1 cellular context compared by ENCODE assay signal in genomic region chr7:148983220-148984146, GRCh38.
TF ChIP-seq lines count a peak whose summit lies in the region.

No MANE protein-coding gene starts in this region.

TF ChIP-seq in K562, 482 proteins besides CTCF, POLR2A, EP300 and RAD21 (continued from another document and continues in another):
- peak; percentile 67 for TF ChIP-seq E2F8 (IDR thresholded peaks at IDR 0.05; ENCODE audit: low read depth, partially characterized antibody)
- no peak for TF ChIP-seq EHMT2 (IDR thresholded peaks at IDR 0.05)
- TF ChIP-seq, protein P1, sequence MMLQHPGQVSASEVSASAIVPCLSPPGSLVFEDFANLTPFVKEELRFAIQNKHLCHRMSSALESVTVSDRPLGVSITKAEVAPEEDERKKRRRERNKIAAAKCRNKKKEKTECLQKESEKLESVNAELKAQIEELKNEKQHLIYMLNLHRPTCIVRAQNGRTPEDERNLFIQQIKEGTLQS (IDR thresholded peaks at IDR 0.05): no peak
- TF ChIP-seq, protein P1 (CRISPR knock-in tag; conservative IDR thresholded peaks at IDR 0.05): peak; percentile 81
- TF ChIP-seq KHSRP (IDR thresholded peaks at IDR 0.05): no peak
- 0 out of 2 replicates have a peak, but pooled peaks have one; percentile 7 for TF ChIP-seq ZNF644 (tag; IDR thresholded peaks at IDR 0.05; ENCODE audit: low read depth)
- no peak for TF ChIP-seq ZNF24 (IDR thresholded peaks at IDR 0.05)
- TF ChIP-seq ARID3A (IDR thresholded peaks at IDR 0.05; ENCODE audit: borderline replicate concordance, low read depth, low read length): peak; percentile 72; the same call in 1 of the 2 replicates
- peak; percentile 59; the same call in 1 of the 2 replicates for TF ChIP-seq SAFB (IDR thresholded peaks at IDR 0.05; ENCODE audit: borderline replicate concordance, low read depth, low read length)
- TF ChIP-seq ZNF197 (CRISPR knock-in tag; IDR thresholded peaks at IDR 0.05; ENCODE audit: low read depth): peak; percentile 72; the same call in 1 of the 2 replicates
- no peak for TF ChIP-seq HNRNPUL1 (IDR thresholded peaks at IDR 0.05; ENCODE audit: low read length)
- TF ChIP-seq KLF1 (tag; IDR thresholded peaks at IDR 0.05): no peak
- TF ChIP-seq PYGO2 (tag; IDR thresholded peaks at IDR 0.05): 0 out of 2 replicates have a peak, but pooled peaks have one; percentile 28
- no peak for TF ChIP-seq TEAD2 (tag; IDR thresholded peaks at IDR 0.05)
- no peak for TF ChIP-seq ZNF318 (IDR thresholded peaks at IDR 0.05; ENCODE audit: borderline replicate concordance in 1 of 2, low read depth in 1 of 2)
- peak; percentile 63 for TF ChIP-seq SP1 (CRISPR knock-in tag; IDR thresholded peaks at IDR 0.05)
- TF ChIP-seq, protein P2, sequence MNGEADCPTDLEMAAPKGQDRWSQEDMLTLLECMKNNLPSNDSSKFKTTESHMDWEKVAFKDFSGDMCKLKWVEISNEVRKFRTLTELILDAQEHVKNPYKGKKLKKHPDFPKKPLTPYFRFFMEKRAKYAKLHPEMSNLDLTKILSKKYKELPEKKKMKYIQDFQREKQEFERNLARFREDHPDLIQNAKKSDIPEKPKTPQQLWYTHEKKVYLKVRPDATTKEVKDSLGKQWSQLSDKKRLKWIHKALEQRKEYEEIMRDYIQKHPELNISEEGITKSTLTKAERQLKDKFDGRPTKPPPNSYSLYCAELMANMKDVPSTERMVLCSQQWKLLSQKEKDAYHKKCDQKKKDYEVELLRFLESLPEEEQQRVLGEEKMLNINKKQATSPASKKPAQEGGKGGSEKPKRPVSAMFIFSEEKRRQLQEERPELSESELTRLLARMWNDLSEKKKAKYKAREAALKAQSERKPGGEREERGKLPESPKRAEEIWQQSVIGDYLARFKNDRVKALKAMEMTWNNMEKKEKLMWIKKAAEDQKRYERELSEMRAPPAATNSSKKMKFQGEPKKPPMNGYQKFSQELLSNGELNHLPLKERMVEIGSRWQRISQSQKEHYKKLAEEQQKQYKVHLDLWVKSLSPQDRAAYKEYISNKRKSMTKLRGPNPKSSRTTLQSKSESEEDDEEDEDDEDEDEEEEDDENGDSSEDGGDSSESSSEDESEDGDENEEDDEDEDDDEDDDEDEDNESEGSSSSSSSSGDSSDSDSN (IDR thresholded peaks at IDR 0.05; ENCODE audit: borderline replicate concordance in 1 of 2, low read depth in 2 of 2, low read length in 2 of 2): peak; percentile 38 to 69; a peak in 1 of 4 replicates
- peak; percentile 71; the same call in 1 of the 2 replicates for TF ChIP-seq ZNF407 (IDR thresholded peaks at IDR 0.05; ENCODE audit: low read depth)
- TF ChIP-seq, protein P3, sequence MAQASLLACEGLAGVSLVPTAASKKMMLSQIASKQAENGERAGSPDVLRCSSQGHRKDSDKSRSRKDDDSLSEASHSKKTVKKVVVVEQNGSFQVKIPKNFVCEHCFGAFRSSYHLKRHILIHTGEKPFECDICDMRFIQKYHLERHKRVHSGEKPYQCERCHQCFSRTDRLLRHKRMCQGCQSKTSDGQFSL (CRISPR knock-in tag; IDR thresholded peaks at IDR 0.05): no peak
- TF ChIP-seq, protein P3 (tag; IDR thresholded peaks at IDR 0.05): no peak
- TF ChIP-seq RCOR1 (IDR thresholded peaks at IDR 0.05; ENCODE audit: borderline replicate concordance in 1 of 2, low read depth in 2 of 2, low read length in 2 of 2): peak; percentile 72 to 98; a peak in 3 of 4 replicates
- no peak for TF ChIP-seq TAF15 (IDR thresholded peaks at IDR 0.05; ENCODE audit: low read depth, low read length)
- TF ChIP-seq CC2D1A (IDR thresholded peaks at IDR 0.05): peak; percentile 41; the same call in 1 of the 2 replicates
